In genomic region chr16:82082097-82082496, GRCh38 we compare ENCODE assay signal across 30 cellular contexts. TPM values are rescaled to one million over a fixed set of nuclear protein-coding genes. Genes with fewer than 3 reads are reported as not detected.
"Had no signal": no experiment of that assay in that cellular context is flagged by ENCODE, and none has a peak within 500 bp of the region (broad histone marks: within the 10 kb centered on the region; RNA-seq: fewer than 3 reads in every experiment).

No MANE protein-coding gene starts in this region.

- H3K36me3 ChIP-seq: adrenal gland, breast epithelium, MG63 had no signal

- H3K27me3 ChIP-seq: adrenal gland, body of pancreas, breast epithelium, MG63 had no signal

- H3K4me3 ChIP-seq: adrenal gland, body of pancreas, breast epithelium, MG63 had no signal

- ATAC-seq: body of pancreas had no signal

- H3K4me1 ChIP-seq: adrenal gland, body of pancreas, breast epithelium had no signal

- H3K27ac ChIP-seq: adrenal gland, body of pancreas, breast epithelium had no signal

- H3K9me3 ChIP-seq: adrenal gland, MG63 had no signal

- DNase-seq: activated CD4-positive, alpha-beta T cell treated with anti-CD3 and anti-CD28 coated beads, Interleukin-2, amount 50 U/mL, for 4 hours; activated gamma-delta T cell treated with Interleukin-2 at 50 U/mL for 16 hours; activated T-cell treated with anti-CD3 and anti-CD28 coated beads, Interleukin-2, amount 50 U/mL, for 24 hours; body of pancreas; Karpas-422; KBM-7; NCI-H1048; NCI-H1105 treated with DMSO at 0.1 percent for 48 hours; NCI-H146; NCI-H187; NCI-H2029 treated with DMSO at 0.1 percent for 48 hours; NCI-H2107; NCI-H2171; NCI-H510A; NCI-H526; NCI-H748 treated with DMSO at 0.1 percent for 48 hours; OCI-M1; Right ventricle myocardium superior had no signal

RNA-seq across cellular contexts. Expression of gene HSD17B2, which starts 47.0 kb away (rescaled TPM):
- total RNA-seq: activated CD4-positive, alpha-beta T cell treated with anti-CD3 and anti-CD28 coated beads, Interleukin-2, amount 10 ng/mL, durations not matched to agents 24 days and 14 days; activated CD8-positive, alpha-beta memory T cell treated with anti-CD3 and anti-CD28 coated beads for 36 hours; activated CD8-positive, alpha-beta T cell treated with anti-CD3 and anti-CD28 coated beads for 36 hours; activated naive CD4-positive, alpha-beta T cell treated with anti-CD3 and anti-CD28 coated beads for 36 hours; activated naive CD4-positive, alpha-beta T cell treated with anti-CD3 and anti-CD28 coated beads, Interleukin-2, amount 50 U/mL, for 72 hours; activated T-helper 2 cell treated with anti-CD3 and anti-CD28 coated beads, Interferon-gamma antibody, Interleukin-2, Interleukin-4, amounts not matched to agents 10 μg/mL and 5 μg/mL and 100 μg/mL, durations not matched to agents 14 hours and 24 hours and 36 hours; adrenal gland; cardiac septum; Right ventricle myocardium superior; T-helper 1 cell treated with Interleukin-12 subunit alpha and Interleukin-12 subunit beta and Interleukin-4 antibody, amounts not matched to agents 30 ng/mL and 1 ng/mL, for 36 hours; T-helper 2 cell treated with Interferon-gamma antibody and Interleukin-4, amounts not matched to agents 100 ng/mL and 5 ng/mL, for 36 hours had no signal
